23 cellular contexts compared by ENCODE assay signal in the genomic region with DNA sequence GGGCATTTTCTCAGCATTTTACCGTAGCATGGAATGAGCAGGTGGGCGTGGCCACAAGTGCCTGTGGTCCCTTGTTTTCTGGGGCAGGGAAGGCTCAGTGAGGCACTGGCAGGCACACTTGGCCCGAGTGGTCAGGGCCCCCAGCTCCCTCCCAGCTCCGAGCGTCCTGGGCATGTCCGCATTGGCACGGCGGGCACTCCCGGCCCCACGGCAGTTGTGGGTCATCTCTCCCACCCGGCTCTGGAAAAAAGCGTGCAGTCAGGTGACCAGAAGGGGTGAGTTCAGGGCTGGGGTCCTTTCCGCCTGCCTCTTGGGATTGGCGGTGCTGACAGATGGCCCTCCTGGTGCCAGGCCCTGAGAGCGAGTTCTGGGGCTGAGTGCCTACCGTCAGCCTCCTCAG. TPM values are rescaled to one million over a fixed set of nuclear protein-coding genes. Genes with fewer than 3 reads are reported as not detected.
DNase-seq lines count a peak whose midpoint lies in the region; ATAC-seq and TF ChIP-seq lines count a peak whose summit lies in the region.
"Had no signal": no experiment of that assay in that cellular context is flagged by ENCODE, and none has a peak within 500 bp of the region (broad histone marks: within the 10 kb centered on the region; RNA-seq: fewer than 3 reads in every experiment).

No MANE protein-coding gene starts in this region.

- no peak overlapping the region for H3K9ac ChIP-seq in neuronal stem cell (ENCODE audit: low read depth, low read length, poor library complexity)

- peaks cover 38% of the 10 kb centered on the region for H3K4me1 Mint-ChIP-seq in activated T-cell treated with anti-CD3 and anti-CD28 coated beads, Interleukin-2, amount 50 U/mL, for 4 hours (ENCODE audit: low read depth)
- peaks cover 21% of the 10 kb centered on the region for H3K4me1 Mint-ChIP-seq in CD4-positive, alpha-beta T cell (ENCODE audit: low read depth)
- H3K4me1 Mint-ChIP-seq in activated T-helper 17 cell treated with anti-CD3 and anti-CD28 coated beads, Interleukin-2, amount 50 U/mL, for 72 hours, result no peaks in the 10 kb centered on the region
- H3K4me1 Mint-ChIP-seq: H9 had no signal

- CTCF ChIA-PET in CD4-positive, alpha-beta T cell (lab: Charles Lee), result no interaction called here

- H3K27me3 Mint-ChIP-seq in activated T-cell treated with anti-CD3 and anti-CD28 coated beads, Interleukin-2, amount 50 U/mL, for 4 hours (ENCODE audit: low read depth), result no peaks in the 10 kb centered on the region
- no peaks in the 10 kb centered on the region for H3K27me3 Mint-ChIP-seq in CD4-positive, alpha-beta T cell
- H3K27me3 Mint-ChIP-seq in activated T-helper 17 cell treated with anti-CD3 and anti-CD28 coated beads, Interleukin-2, amount 50 U/mL, for 72 hours, result no peaks in the 10 kb centered on the region
- H3K27me3 Mint-ChIP-seq: B cell, progenitor cell of endocrine pancreas had no signal

- H4K91ac ChIP-seq in neuronal stem cell (ENCODE audit: low read depth, low read length, poor library complexity), result no peak overlapping the region

- no peak overlapping the region for H2AK5ac ChIP-seq in neuronal stem cell (ENCODE audit: low read depth, low read length)

- H3K4ac ChIP-seq in neuronal stem cell (ENCODE audit: low read length), result no peak overlapping the region

- TF ChIP-seq CTCF in CD4-positive, alpha-beta T cell (IDR thresholded peaks at IDR 0.05), result no peak

- H2BK120ac ChIP-seq in neuronal stem cell (ENCODE audit: low read depth, low read length), result no peak overlapping the region

- peak overlapping the region; percentile 2 for H3K14ac ChIP-seq in neuronal stem cell (ENCODE audit: low read length)

- H3K27me3 ChIP-seq in CD4-positive, alpha-beta T cell (ENCODE audit: control insufficient read depth, insufficient read depth, low read length), result no peaks in the 10 kb centered on the region
- H3K27me3 ChIP-seq in neuronal stem cell (ENCODE audit: control insufficient read depth in 3 of 3, insufficient read depth in 3 of 3, low read depth in 1 of 3, low read length in 3 of 3) (no peaks in the 10 kb centered on the region), H7 (ENCODE audit: control insufficient read depth, insufficient read depth, low read length) (no peaks in the 10 kb centered on the region)
- H3K27me3 ChIP-seq: neutrophil had no signal

- POLR2A ChIA-PET in CD4-positive, alpha-beta T cell (lab: Charles Lee), result no interaction called here

- H3K4me2 ChIP-seq in neuronal stem cell (ENCODE audit: insufficient read depth, low read length, poor library complexity, severe bottlenecking), result no peak overlapping the region

- no peak overlapping the region for H2BK15ac ChIP-seq in neuronal stem cell (ENCODE audit: low read length)

- intact Hi-C loops in CD4-positive, alpha-beta T cell (cut with DNase I, micrococcal nuclease), result loop anchor here (2.0 to 5.0 kb wide), 2 partner anchors 63 to 64 kb away; partner anchors contain the start of gene CERK (in 1 of the 2)

- peaks cover 2% of the 10 kb centered on the region for H3K79me1 ChIP-seq in neuronal stem cell (ENCODE audit: low read depth, low read length)

- no CpG with 5 or more reads among the region's 16 CpGs for WGBS in neuronal stem cell (ENCODE audit: extremely low coverage in 2 of 2, insufficient read length in 2 of 2, insufficient replicate concordance in 1 of 2), 2 donors

- H3K27ac ChIP-seq in CD4-positive, alpha-beta T cell (ENCODE audit: low read depth, low read length), result no peak overlapping the region
- no peak overlapping the region for H3K27ac ChIP-seq in neuronal stem cell (replicated peaks; ENCODE audit: low read length)
- H3K27ac ChIP-seq: neutrophil had no signal

- peak overlapping the region; percentile 98 for H3K27ac Mint-ChIP-seq in CD4-positive, alpha-beta T cell
- peak overlapping the region; percentile 95 for H3K27ac Mint-ChIP-seq in activated T-helper 17 cell treated with anti-CD3 and anti-CD28 coated beads, Interleukin-2, amount 50 U/mL, for 72 hours
- H3K27ac Mint-ChIP-seq: B cell, H9, IgD-negative memory B cell, progenitor cell of endocrine pancreas had no signal

- H4K8ac ChIP-seq in neuronal stem cell (ENCODE audit: low read depth, low read length), result no peak overlapping the region

- no peak for ATAC-seq in activated T-cell treated with anti-CD3 and anti-CD28 coated beads, Interleukin-2, amount 50 U/mL, for 4 hours
- ATAC-seq in CD4-positive, alpha-beta T cell (ENCODE audit: poor library complexity), result no peak
- ATAC-seq in activated T-helper 17 cell treated with anti-CD3 and anti-CD28 coated beads, Interleukin-2, amount 50 U/mL, for 72 hours (replicated peaks), result no peak
- ATAC-seq: left colon had no signal

- no peak overlapping the region for H3K23ac ChIP-seq in neuronal stem cell (ENCODE audit: low read depth, low read length, poor library complexity)

- peak overlapping the region; percentile 48 for H3K18ac ChIP-seq in neuronal stem cell (ENCODE audit: low read length)

- no peak overlapping the region for H2BK12ac ChIP-seq in neuronal stem cell (ENCODE audit: low read length)

- H3K4me1 ChIP-seq in neuronal stem cell (ENCODE audit: control insufficient read depth in 2 of 2, insufficient read depth in 1 of 2, low read depth in 1 of 2, low read length in 2 of 2), result no peaks in the 10 kb centered on the region

- H3K4me3 Mint-ChIP-seq in activated T-cell treated with anti-CD3 and anti-CD28 coated beads, Interleukin-2, amount 50 U/mL, for 4 hours, result peak overlapping the region; percentile 83
- no peak overlapping the region for H3K4me3 Mint-ChIP-seq in CD4-positive, alpha-beta T cell
- H3K4me3 Mint-ChIP-seq in activated T-helper 17 cell treated with anti-CD3 and anti-CD28 coated beads, Interleukin-2, amount 50 U/mL, for 72 hours, result peak overlapping the region; percentile 87
- H3K4me3 Mint-ChIP-seq: H9 had no signal

- DNase-seq in activated T-cell treated with anti-CD3 and anti-CD28 coated beads, Interleukin-2, amount 50 U/mL, for 4 hours, result no peak
- DNase-seq in activated T-cell treated with anti-CD3 and anti-CD28 coated beads, Interleukin-2, amount 50 U/mL, for 1 hour, result no peak
- no peak for DNase-seq in CD4-positive, alpha-beta T cell
- no peak for DNase-seq in neuronal stem cell (ENCODE audit: low spot score)
- no peak for DNase-seq in occipital lobe (lab: John Stamatoyannopoulos, UW)
- DNase-seq in H7, result no peak
- DNase-seq: central memory CD4-positive, alpha-beta T cell; DMS79; GDM1; H9; hippocampal formation; left colon; mesendoderm; NCI-H1092; NCI-H1694 treated with DMSO at 0.1 percent for 48 hours; OCI-M1; stimulated activated naive CD4-positive, alpha-beta T cell treated with Interleukin-2 at 50 U/mL for 16 hours; T1000 had no signal

- H3K9me3 Mint-ChIP-seq in activated T-cell treated with anti-CD3 and anti-CD28 coated beads, Interleukin-2, amount 50 U/mL, for 4 hours, result no peaks in the 10 kb centered on the region
- no peaks in the 10 kb centered on the region for H3K9me3 Mint-ChIP-seq in CD4-positive, alpha-beta T cell
- no peaks in the 10 kb centered on the region for H3K9me3 Mint-ChIP-seq in activated T-helper 17 cell treated with anti-CD3 and anti-CD28 coated beads, Interleukin-2, amount 50 U/mL, for 72 hours
- H3K9me3 Mint-ChIP-seq: H9, IgD-negative memory B cell had no signal

- no peak overlapping the region for H2BK5ac ChIP-seq in neuronal stem cell (ENCODE audit: low read length)

- no peak overlapping the region for H2AFZ ChIP-seq in neuronal stem cell (ENCODE audit: low read length)

- no peak overlapping the region for H3K4me3 ChIP-seq in neuronal stem cell (ENCODE audit: low read length in 2 of 2)
- H3K4me3 ChIP-seq in H7 (ENCODE audit: insufficient read depth, low read depth, low read length), result no peak overlapping the region

- peaks cover 2% of the 10 kb centered on the region for H3K36me3 Mint-ChIP-seq in activated T-cell treated with anti-CD3 and anti-CD28 coated beads, Interleukin-2, amount 50 U/mL, for 4 hours (ENCODE audit: insufficient read depth)
- peaks cover 6% of the 10 kb centered on the region for H3K36me3 Mint-ChIP-seq in CD4-positive, alpha-beta T cell (ENCODE audit: low read depth)
- peaks cover 58% of the 10 kb centered on the region for H3K36me3 Mint-ChIP-seq in activated T-helper 17 cell treated with anti-CD3 and anti-CD28 coated beads, Interleukin-2, amount 50 U/mL, for 72 hours (ENCODE audit: low read depth)

- peaks cover under 1 to 12% of the 10 kb centered on the region in 2 donors for H3K36me3 ChIP-seq in neuronal stem cell (replicated peaks in 1 of 2; ENCODE audit: control insufficient read depth in 2 of 2, insufficient read depth in 2 of 2, low read length in 2 of 2)
- no peaks in the 10 kb centered on the region for H3K36me3 ChIP-seq in H7 (replicated peaks; ENCODE audit: control insufficient read depth, insufficient read depth, low read length)

- no peaks in the 10 kb centered on the region for H3K9me3 ChIP-seq in CD4-positive, alpha-beta T cell (ENCODE audit: control insufficient read depth, low read length)
- no peaks in the 10 kb centered on the region for H3K9me3 ChIP-seq in neuronal stem cell (replicated peaks in 1 of 2; ENCODE audit: control insufficient read depth in 2 of 2, insufficient read depth in 1 of 2, low read depth in 1 of 2, low read length in 2 of 2)
- H3K9me3 ChIP-seq: neutrophil had no signal

RNA-seq across cellular contexts. Expression of gene GRAMD4, which starts 55.8 kb away (rescaled TPM):
- 10 to 100 TPM; 30.9 to 35.4 (median 33.0) TPM for total RNA-seq in activated T-cell treated with anti-CD3 and anti-CD28 coated beads, Interleukin-2, amount 50 U/mL, for 4 hours
- 10 to 100 TPM; 13.9 to 15.6 TPM for total RNA-seq in CD4-positive, alpha-beta T cell
- 10 to 100 TPM; 23.6 to 51.0 TPM for total RNA-seq in activated T-helper 17 cell treated with anti-CD3 and anti-CD28 coated beads, Interleukin-2, amount 50 U/mL, for 72 hours
- polyA plus RNA-seq in neuronal stem cell (2013, experiment 1 of 2), result 13.1 TPM
- polyA plus RNA-seq in neuronal stem cell (2013, experiment 2 of 2), result 11.3 TPM
- total RNA-seq in occipital lobe, result 55.8 TPM
- 17.1 and 18.9 TPM in 2 replicates for total RNA-seq in H7 (2014; rRNA removed; shearing (Covaris generic))
